10 cellular contexts compared by ENCODE assay signal in the genomic region with DNA sequence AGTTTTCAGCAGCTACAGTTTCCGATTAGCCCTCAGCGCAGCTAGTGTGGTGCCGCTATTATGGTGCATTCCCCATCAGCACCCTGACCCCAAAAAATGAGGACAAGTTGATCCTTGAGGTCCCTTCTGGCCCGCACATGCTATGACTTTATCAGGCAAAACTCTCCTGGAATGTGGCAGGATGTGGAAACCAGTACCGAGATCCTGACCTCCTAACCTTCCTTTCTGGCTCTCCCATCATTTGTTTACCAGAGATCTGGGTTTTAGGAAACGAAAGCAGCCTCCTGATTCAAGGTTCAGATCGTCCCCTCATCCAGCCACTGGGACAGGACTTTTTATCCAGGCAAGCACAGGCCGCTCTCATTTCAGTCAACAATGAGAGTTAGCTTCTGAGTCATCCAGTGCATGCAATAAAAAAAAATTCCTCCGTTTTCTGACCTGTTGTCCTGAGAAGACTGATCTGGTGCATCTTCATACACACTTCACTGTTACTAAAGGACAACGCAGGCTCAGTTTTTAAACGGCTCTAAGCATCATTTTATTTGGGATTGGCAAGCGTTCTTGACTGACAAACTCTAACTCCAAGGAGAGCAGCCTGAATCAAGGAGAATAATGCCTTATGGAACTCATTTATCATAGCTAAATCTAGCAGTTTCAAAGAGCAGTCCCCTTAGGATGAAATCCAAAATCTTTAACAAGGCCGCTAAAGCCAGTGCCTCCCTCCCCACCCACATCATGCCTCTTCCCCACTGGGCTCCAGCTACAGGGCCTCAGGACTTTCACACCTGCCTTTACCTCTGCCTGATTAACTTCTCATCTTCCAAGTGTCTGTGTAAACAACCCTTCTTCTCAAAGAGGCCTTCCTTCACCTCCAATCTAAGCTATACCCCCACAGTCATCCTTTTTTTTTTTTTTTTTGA. TPM values are rescaled to one million over a fixed set of nuclear protein-coding genes. Genes with fewer than 3 reads are reported as not detected.
A peak's percentile ranks its signal among the peaks of the same experiment; 100 is the strongest.
DNase-seq lines count a peak whose midpoint lies in the region; ATAC-seq and TF ChIP-seq lines count a peak whose summit lies in the region.
"Had no signal": no experiment of that assay in that cellular context is flagged by ENCODE, and none has a peak within 500 bp of the region (broad histone marks: within the 10 kb centered on the region; RNA-seq: fewer than 3 reads in every experiment).

No MANE protein-coding gene starts in this region.

- H3K36me3 Mint-ChIP-seq in memory B cell (peaks cover 22% of the 10 kb centered on the region), natural killer cell (no peaks in the 10 kb centered on the region)
- no peaks in the 10 kb centered on the region for H3K36me3 Mint-ChIP-seq in activated naive CD4-positive, alpha-beta T cell treated with anti-CD3 and anti-CD28 coated beads, Interleukin-2, amount 10 ng/mL, durations not matched to agents 7 days and 5 days

- TF ChIP-seq CTCF in natural killer cell (IDR thresholded peaks at IDR 0.05), result no peak

- CTCF ChIA-PET in activated naive CD4-positive, alpha-beta T cell treated with anti-CD3 and anti-CD28 coated beads, Interleukin-2, amount 10 ng/mL, durations not matched to agents 7 days and 5 days (lab: Charles Lee), result interaction anchor here (1.1 to 1.3 kb wide), 2 partner anchors 9 to 27 kb away, joined by 3 read pairs; no protein-coding TSS in a partner anchor

- H3K27ac Mint-ChIP-seq in memory B cell (peak overlapping the region; percentile 42), natural killer cell (no peak overlapping the region)
- H3K27ac Mint-ChIP-seq in activated naive CD4-positive, alpha-beta T cell treated with anti-CD3 and anti-CD28 coated beads, Interleukin-2, amount 10 ng/mL, durations not matched to agents 7 days and 5 days, result no peak overlapping the region

- H3K9me3 Mint-ChIP-seq in memory B cell (no peaks in the 10 kb centered on the region), natural killer cell (no peaks in the 10 kb centered on the region)
- H3K9me3 Mint-ChIP-seq in activated naive CD4-positive, alpha-beta T cell treated with anti-CD3 and anti-CD28 coated beads, Interleukin-2, amount 10 ng/mL, durations not matched to agents 7 days and 5 days, result no peaks in the 10 kb centered on the region

- DNase-seq in LHCN-M2 (ENCODE audit: low read depth) (peak; percentile 82), dermis microvascular lymphatic vessel endothelial cell (ENCODE audit: low read depth in 2 of 2) (peak; percentile 86 to 92), memory B cell (ENCODE audit: low spot score in 2 of 2) (no peak), ureter (ENCODE audit: low spot score) (peak; percentile 61), natural killer cell (no peak)
- no peak for DNase-seq in activated naive CD4-positive, alpha-beta T cell treated with anti-CD3 and anti-CD28 coated beads, Interleukin-2, amount 10 ng/mL, durations not matched to agents 7 days and 5 days
- no peak for DNase-seq in activated T-cell treated with anti-CD3 and anti-CD28 coated beads, Interleukin-2, amount 50 U/mL, for 48 hours
- DNase-seq: dorsolateral prefrontal cortex; stimulated activated CD4-positive, alpha-beta T cell treated with anti-CD3 and anti-CD28 coated beads, Interleukin-2, amount 100 ng/mL, for 48 hours had no signal

- no peak overlapping the region for H3K4me3 Mint-ChIP-seq in memory B cell
- H3K4me3 Mint-ChIP-seq in natural killer cell, result no peak overlapping the region
- no peak overlapping the region for H3K4me3 Mint-ChIP-seq in activated naive CD4-positive, alpha-beta T cell treated with anti-CD3 and anti-CD28 coated beads, Interleukin-2, amount 10 ng/mL, durations not matched to agents 7 days and 5 days

- ATAC-seq in memory B cell (ENCODE audit: low read depth), result no peak
- ATAC-seq in natural killer cell, result no peak
- ATAC-seq in HG03175 (IDR thresholded peaks at IDR 0.05; ENCODE audit: unreplicated experiment), result no peak

- H3K27me3 Mint-ChIP-seq in memory B cell (no peaks in the 10 kb centered on the region), natural killer cell (ENCODE audit: low read depth in 2 of 2) (no peaks in the 10 kb centered on the region)
- H3K27me3 Mint-ChIP-seq in activated naive CD4-positive, alpha-beta T cell treated with anti-CD3 and anti-CD28 coated beads, Interleukin-2, amount 10 ng/mL, durations not matched to agents 7 days and 5 days, result peaks cover 9% of the 10 kb centered on the region

- H3K4me1 Mint-ChIP-seq in memory B cell (peaks cover 32% of the 10 kb centered on the region), natural killer cell (peaks cover 0 to 16% of the 10 kb centered on the region in 2 donors)
- H3K4me1 Mint-ChIP-seq in activated naive CD4-positive, alpha-beta T cell treated with anti-CD3 and anti-CD28 coated beads, Interleukin-2, amount 10 ng/mL, durations not matched to agents 7 days and 5 days, result peaks cover 3% of the 10 kb centered on the region

- intact Hi-C loops in natural killer cell (cut with micrococcal nuclease), result no loop called here

RNA-seq across cellular contexts. Expression of a gene that starts 17.1 kb away (rescaled TPM):
- 5.1 and 6.3 TPM in 2 replicates for total RNA-seq in LHCN-M2 (2014; rRNA removed)
- polyA plus RNA-seq in LHCN-M2 (2012), result 167 TPM
- total RNA-seq in dermis microvascular lymphatic vessel endothelial cell, result 51.1 and 122 TPM in 2 replicates
- 405 TPM for total RNA-seq in ureter
- 10 to 100 TPM in 2 of 3 donors, 1 to 10 TPM in 1; 7.1 to 25.2 (median 24.5) TPM for total RNA-seq in natural killer cell

Comparison
In these comparisons a context has a peak if more than half of its experiments do, and no peak if none do; other contexts are left out.
1. DNase-seq: peak in LHCN-M2 (single experiment), dermis microvascular lymphatic vessel endothelial cell (2 of 2) and ureter (single experiment); none in memory B cell (0 of 2), natural killer cell (single experiment), activated naive CD4-positive, alpha-beta T cell treated with anti-CD3 and anti-CD28 coated beads, Interleukin-2, amount 10 ng/mL, durations not matched to agents 7 days and 5 days (single experiment) and activated T-cell treated with anti-CD3 and anti-CD28 coated beads, Interleukin-2, amount 50 U/mL, for 48 hours (0 of 2).